1 cellular context compared by ENCODE assay signal in the genomic region with DNA sequence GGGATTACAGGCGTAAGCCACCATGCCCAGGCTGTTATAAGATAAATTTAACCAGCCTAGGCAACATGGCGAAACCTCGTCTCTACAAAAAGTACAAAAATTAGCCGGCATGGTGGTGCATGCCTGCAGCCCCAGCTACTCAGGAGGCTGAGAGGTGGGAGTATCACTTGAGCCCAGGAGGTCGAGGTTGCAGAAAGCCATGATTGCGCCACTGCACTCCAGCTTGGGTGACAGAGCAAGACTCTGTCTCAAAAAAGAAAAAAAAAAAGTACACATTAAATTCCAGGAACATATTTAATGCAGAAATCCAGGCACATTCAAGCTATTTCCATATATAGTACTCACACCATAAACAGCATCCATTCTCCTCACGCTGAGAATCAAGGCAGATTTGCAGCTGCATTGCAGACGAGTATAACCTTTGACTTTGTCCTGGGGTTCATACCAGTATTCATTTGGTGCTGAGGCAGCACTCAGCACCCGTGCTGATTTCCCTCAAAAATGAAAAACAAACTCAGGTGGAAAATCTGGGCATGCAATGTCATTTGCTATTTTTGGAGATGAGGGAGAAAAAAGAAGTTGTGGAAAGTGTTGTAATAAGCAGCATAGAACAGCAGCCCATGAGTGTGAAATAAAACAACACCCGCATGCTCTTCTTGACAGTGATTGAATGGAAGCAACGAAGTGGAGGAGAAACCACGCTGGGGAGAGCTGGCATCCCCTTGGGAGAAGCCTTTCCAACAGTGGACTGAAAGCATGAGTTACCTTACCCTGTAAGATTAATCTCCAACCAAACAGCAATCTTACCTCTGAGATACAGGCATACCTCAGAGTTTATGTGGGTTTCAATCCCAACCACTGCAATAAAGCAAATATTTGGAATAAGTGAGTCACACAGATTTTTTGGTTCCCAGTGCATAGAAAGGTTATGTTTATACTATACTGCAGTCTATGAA.
TF ChIP-seq lines count a peak whose summit lies in the region.

No MANE protein-coding gene starts in this region.

TF ChIP-seq in SK-N-SH, 30 proteins besides CTCF, POLR2A, EP300 and RAD21 (continued from another document):
- TF ChIP-seq GATA2 (CRISPR knock-in tag; IDR thresholded peaks at IDR 0.05) (no peak), CHD2 (IDR thresholded peaks at IDR 0.05; ENCODE audit: low read length, partially characterized antibody) (no peak), JUND (IDR thresholded peaks at IDR 0.05) (no peak), MXI1 (IDR thresholded peaks at IDR 0.05; ENCODE audit: low read depth, low read length) (no peak), NFIC (IDR thresholded peaks at IDR 0.05; ENCODE audit: borderline replicate concordance) (no peak), NRF1 (IDR thresholded peaks at IDR 0.05; ENCODE audit: low read depth, low read length) (no peak)
